In the genomic region with DNA sequence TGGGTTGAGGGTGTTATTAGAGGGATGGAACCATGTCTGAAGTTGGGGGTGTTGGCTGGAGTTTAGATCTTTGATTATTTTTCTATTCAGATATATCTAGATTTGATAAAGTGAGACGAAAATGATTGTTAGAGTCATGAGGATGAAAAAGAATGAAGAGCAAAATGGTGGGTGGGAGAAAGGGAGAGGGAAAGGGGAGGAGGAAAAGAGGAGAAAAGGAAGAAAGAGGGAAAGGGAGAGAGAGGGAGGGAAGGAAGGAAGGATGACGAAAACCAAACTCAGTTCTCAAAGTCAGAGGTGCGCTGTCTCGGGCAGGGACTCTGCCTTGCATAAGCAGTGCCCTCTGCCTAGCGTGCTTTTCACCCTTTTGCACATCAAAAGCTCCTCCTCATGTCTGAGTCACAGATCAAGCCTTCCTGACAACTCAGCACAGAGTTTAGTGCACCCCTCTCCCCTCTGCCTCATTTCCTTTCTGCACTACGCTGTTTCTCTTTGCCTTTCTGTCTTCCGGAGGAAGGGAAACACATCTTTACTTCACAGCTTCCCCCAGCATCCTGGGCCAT, we compare ENCODE assay signal across 1 cellular context.
TF ChIP-seq lines count a peak whose summit lies in the region.

No MANE protein-coding gene starts in this region.

TF ChIP-seq in HepG2, 621 proteins besides CTCF, POLR2A, EP300 and RAD21 (continued from another document and continues in another):
- TF ChIP-seq, protein P1, sequence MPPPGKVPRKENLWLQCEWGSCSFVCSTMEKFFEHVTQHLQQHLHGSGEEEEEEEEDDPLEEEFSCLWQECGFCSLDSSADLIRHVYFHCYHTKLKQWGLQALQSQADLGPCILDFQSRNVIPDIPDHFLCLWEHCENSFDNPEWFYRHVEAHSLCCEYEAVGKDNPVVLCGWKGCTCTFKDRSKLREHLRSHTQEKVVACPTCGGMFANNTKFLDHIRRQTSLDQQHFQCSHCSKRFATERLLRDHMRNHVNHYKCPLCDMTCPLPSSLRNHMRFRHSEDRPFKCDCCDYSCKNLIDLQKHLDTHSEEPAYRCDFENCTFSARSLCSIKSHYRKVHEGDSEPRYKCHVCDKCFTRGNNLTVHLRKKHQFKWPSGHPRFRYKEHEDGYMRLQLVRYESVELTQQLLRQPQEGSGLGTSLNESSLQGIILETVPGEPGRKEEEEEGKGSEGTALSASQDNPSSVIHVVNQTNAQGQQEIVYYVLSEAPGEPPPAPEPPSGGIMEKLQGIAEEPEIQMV (CRISPR knock-in tag; IDR thresholded peaks at IDR 0.05; ENCODE audit: low read depth): no peak
- TF ChIP-seq, protein P2, sequence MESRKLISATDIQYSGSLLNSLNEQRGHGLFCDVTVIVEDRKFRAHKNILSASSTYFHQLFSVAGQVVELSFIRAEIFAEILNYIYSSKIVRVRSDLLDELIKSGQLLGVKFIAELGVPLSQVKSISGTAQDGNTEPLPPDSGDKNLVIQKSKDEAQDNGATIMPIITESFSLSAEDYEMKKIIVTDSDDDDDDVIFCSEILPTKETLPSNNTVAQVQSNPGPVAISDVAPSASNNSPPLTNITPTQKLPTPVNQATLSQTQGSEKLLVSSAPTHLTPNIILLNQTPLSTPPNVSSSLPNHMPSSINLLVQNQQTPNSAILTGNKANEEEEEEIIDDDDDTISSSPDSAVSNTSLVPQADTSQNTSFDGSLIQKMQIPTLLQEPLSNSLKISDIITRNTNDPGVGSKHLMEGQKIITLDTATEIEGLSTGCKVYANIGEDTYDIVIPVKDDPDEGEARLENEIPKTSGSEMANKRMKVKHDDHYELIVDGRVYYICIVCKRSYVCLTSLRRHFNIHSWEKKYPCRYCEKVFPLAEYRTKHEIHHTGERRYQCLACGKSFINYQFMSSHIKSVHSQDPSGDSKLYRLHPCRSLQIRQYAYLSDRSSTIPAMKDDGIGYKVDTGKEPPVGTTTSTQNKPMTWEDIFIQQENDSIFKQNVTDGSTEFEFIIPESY (CRISPR knock-in tag; IDR thresholded peaks at IDR 0.05): 0 out of 2 replicates have a peak, but pooled peaks have one; percentile 25
- TF ChIP-seq, protein P3, sequence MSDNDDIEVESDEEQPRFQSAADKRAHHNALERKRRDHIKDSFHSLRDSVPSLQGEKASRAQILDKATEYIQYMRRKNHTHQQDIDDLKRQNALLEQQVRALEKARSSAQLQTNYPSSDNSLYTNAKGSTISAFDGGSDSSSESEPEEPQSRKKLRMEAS (IDR thresholded peaks at IDR 0.05): no peak
- TF ChIP-seq MLLT10 (CRISPR knock-in tag; IDR thresholded peaks at IDR 0.05): no peak
- no peak for TF ChIP-seq EZH2 (conservative IDR thresholded peaks at IDR 0.05; ENCODE audit: low read depth, low read length)
- no peak for TF ChIP-seq ZNF766 (CRISPR knock-in tag; IDR thresholded peaks at IDR 0.05; ENCODE audit: borderline replicate concordance)
- TF ChIP-seq ZNF383 (CRISPR knock-in tag; IDR thresholded peaks at IDR 0.05; ENCODE audit: borderline replicate concordance): no peak
- no peak for TF ChIP-seq KMT2B (CRISPR knock-in tag; IDR thresholded peaks at IDR 0.05)
- TF ChIP-seq, protein P4, sequence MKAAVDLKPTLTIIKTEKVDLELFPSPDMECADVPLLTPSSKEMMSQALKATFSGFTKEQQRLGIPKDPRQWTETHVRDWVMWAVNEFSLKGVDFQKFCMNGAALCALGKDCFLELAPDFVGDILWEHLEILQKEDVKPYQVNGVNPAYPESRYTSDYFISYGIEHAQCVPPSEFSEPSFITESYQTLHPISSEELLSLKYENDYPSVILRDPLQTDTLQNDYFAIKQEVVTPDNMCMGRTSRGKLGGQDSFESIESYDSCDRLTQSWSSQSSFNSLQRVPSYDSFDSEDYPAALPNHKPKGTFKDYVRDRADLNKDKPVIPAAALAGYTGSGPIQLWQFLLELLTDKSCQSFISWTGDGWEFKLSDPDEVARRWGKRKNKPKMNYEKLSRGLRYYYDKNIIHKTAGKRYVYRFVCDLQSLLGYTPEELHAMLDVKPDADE (CRISPR knock-in tag; IDR thresholded peaks at IDR 0.05): no peak
- no peak for TF ChIP-seq HNRNPH1 (optimal IDR thresholded peaks at IDR 0.05; ENCODE audit: low read depth, low read length)
- no peak for TF ChIP-seq MAZ (IDR thresholded peaks at IDR 0.05; ENCODE audit: borderline replicate concordance, low read depth, low read length)
- TF ChIP-seq MAZ (CRISPR knock-in tag; IDR thresholded peaks at IDR 0.05; ENCODE audit: low read depth): no peak
- TF ChIP-seq, protein P5, sequence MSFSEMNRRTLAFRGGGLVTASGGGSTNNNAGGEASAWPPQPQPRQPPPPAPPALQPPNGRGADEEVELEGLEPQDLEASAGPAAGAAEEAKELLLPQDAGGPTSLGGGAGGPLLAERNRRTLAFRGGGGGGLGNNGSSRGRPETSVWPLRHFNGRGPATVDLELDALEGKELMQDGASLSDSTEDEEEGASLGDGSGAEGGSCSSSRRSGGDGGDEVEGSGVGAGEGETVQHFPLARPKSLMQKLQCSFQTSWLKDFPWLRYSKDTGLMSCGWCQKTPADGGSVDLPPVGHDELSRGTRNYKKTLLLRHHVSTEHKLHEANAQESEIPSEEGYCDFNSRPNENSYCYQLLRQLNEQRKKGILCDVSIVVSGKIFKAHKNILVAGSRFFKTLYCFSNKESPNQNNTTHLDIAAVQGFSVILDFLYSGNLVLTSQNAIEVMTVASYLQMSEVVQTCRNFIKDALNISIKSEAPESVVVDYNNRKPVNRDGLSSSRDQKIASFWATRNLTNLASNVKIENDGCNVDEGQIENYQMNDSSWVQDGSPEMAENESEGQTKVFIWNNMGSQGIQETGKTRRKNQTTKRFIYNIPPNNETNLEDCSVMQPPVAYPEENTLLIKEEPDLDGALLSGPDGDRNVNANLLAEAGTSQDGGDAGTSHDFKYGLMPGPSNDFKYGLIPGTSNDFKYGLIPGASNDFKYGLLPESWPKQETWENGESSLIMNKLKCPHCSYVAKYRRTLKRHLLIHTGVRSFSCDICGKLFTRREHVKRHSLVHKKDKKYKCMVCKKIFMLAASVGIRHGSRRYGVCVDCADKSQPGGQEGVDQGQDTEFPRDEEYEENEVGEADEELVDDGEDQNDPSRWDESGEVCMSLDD (CRISPR knock-in tag; IDR thresholded peaks at IDR 0.05; ENCODE audit: borderline replicate concordance): no peak
- TF ChIP-seq MIXL1 (CRISPR knock-in tag; IDR thresholded peaks at IDR 0.05): no peak
- TF ChIP-seq KLF12 (CRISPR knock-in tag; IDR thresholded peaks at IDR 0.05; ENCODE audit: borderline replicate concordance): no peak
- TF ChIP-seq FOXA1 (IDR thresholded peaks at IDR 0.05): no peak
- no peak for TF ChIP-seq FOXA1 (CRISPR knock-in tag; IDR thresholded peaks at IDR 0.05)
- no peak for TF ChIP-seq NFE2L2 (IDR thresholded peaks at IDR 0.05; ENCODE audit: low read length)
- TF ChIP-seq, protein P6, sequence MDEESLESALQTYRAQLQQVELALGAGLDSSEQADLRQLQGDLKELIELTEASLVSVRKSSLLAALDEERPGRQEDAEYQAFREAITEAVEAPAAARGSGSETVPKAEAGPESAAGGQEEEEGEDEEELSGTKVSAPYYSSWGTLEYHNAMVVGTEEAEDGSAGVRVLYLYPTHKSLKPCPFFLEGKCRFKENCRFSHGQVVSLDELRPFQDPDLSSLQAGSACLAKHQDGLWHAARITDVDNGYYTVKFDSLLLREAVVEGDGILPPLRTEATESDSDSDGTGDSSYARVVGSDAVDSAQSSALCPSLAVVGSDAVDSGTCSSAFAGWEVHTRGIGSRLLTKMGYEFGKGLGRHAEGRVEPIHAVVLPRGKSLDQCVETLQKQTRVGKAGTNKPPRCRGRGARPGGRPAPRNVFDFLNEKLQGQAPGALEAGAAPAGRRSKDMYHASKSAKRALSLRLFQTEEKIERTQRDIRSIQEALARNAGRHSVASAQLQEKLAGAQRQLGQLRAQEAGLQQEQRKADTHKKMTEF (CRISPR knock-in tag; IDR thresholded peaks at IDR 0.05): 0 out of 2 replicates have a peak, but pooled peaks have one; percentile 27
- no peak for TF ChIP-seq MZF1 (CRISPR knock-in tag; IDR thresholded peaks at IDR 0.05; ENCODE audit: borderline replicate concordance)
- no peak for TF ChIP-seq ZNF530 (CRISPR knock-in tag; IDR thresholded peaks at IDR 0.05; ENCODE audit: low read depth)
- TF ChIP-seq, protein P7, sequence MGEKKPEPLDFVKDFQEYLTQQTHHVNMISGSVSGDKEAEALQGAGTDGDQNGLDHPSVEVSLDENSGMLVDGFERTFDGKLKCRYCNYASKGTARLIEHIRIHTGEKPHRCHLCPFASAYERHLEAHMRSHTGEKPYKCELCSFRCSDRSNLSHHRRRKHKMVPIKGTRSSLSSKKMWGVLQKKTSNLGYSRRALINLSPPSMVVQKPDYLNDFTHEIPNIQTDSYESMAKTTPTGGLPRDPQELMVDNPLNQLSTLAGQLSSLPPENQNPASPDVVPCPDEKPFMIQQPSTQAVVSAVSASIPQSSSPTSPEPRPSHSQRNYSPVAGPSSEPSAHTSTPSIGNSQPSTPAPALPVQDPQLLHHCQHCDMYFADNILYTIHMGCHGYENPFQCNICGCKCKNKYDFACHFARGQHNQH (CRISPR knock-in tag; IDR thresholded peaks at IDR 0.05): no peak
- TF ChIP-seq ZNF652 (CRISPR knock-in tag; IDR thresholded peaks at IDR 0.05; ENCODE audit: borderline replicate concordance, low read depth): no peak
- TF ChIP-seq GATAD1 (CRISPR knock-in tag; IDR thresholded peaks at IDR 0.05): no peak
- TF ChIP-seq, protein P8, sequence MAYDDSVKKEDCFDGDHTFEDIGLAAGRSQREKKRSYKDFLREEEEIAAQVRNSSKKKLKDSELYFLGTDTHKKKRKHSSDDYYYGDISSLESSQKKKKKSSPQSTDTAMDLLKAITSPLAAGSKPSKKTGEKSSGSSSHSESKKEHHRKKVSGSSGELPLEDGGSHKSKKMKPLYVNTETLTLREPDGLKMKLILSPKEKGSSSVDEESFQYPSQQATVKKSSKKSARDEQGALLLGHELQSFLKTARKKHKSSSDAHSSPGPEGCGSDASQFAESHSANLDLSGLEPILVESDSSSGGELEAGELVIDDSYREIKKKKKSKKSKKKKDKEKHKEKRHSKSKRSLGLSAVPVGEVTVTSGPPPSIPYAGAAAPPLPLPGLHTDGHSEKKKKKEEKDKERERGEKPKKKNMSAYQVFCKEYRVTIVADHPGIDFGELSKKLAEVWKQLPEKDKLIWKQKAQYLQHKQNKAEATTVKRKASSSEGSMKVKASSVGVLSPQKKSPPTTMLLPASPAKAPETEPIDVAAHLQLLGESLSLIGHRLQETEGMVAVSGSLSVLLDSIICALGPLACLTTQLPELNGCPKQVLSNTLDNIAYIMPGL (CRISPR knock-in tag; IDR thresholded peaks at IDR 0.05; ENCODE audit: borderline replicate concordance in 1 of 2, low read depth in 1 of 2): no peak
- no peak for TF ChIP-seq NBN (conservative IDR thresholded peaks at IDR 0.05)
- TF ChIP-seq, protein P9, sequence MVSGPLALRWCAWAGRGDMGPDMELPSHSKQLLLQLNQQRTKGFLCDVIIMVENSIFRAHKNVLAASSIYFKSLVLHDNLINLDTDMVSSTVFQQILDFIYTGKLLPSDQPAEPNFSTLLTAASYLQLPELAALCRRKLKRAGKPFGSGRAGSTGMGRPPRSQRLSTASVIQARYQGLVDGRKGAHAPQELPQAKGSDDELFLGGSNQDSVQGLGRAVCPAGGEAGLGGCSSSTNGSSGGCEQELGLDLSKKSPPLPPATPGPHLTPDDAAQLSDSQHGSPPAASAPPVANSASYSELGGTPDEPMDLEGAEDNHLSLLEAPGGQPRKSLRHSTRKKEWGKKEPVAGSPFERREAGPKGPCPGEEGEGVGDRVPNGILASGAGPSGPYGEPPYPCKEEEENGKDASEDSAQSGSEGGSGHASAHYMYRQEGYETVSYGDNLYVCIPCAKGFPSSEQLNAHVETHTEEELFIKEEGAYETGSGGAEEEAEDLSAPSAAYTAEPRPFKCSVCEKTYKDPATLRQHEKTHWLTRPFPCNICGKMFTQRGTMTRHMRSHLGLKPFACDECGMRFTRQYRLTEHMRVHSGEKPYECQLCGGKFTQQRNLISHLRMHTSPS (CRISPR knock-in tag; IDR thresholded peaks at IDR 0.05; ENCODE audit: low read depth): no peak
- 0 out of 2 replicates have a peak, but pooled peaks have one; percentile 31 for TF ChIP-seq ZNF878 (CRISPR knock-in tag; IDR thresholded peaks at IDR 0.05)
- no peak for TF ChIP-seq ZNF264 (CRISPR knock-in tag; IDR thresholded peaks at IDR 0.05)
- no peak for TF ChIP-seq AHR (CRISPR knock-in tag; IDR thresholded peaks at IDR 0.05)
- no peak for TF ChIP-seq MTF1 (CRISPR knock-in tag; IDR thresholded peaks at IDR 0.05)
- TF ChIP-seq ZNF550 (CRISPR knock-in tag; IDR thresholded peaks at IDR 0.05; ENCODE audit: borderline replicate concordance): no peak
- TF ChIP-seq, protein P10, sequence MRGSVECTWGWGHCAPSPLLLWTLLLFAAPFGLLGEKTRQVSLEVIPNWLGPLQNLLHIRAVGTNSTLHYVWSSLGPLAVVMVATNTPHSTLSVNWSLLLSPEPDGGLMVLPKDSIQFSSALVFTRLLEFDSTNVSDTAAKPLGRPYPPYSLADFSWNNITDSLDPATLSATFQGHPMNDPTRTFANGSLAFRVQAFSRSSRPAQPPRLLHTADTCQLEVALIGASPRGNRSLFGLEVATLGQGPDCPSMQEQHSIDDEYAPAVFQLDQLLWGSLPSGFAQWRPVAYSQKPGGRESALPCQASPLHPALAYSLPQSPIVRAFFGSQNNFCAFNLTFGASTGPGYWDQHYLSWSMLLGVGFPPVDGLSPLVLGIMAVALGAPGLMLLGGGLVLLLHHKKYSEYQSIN (CRISPR knock-in tag; IDR thresholded peaks at IDR 0.05; ENCODE audit: borderline replicate concordance): no peak
- no peak for TF ChIP-seq ZNF749 (CRISPR knock-in tag; IDR thresholded peaks at IDR 0.05; ENCODE audit: borderline replicate concordance)
- TF ChIP-seq, protein P11, sequence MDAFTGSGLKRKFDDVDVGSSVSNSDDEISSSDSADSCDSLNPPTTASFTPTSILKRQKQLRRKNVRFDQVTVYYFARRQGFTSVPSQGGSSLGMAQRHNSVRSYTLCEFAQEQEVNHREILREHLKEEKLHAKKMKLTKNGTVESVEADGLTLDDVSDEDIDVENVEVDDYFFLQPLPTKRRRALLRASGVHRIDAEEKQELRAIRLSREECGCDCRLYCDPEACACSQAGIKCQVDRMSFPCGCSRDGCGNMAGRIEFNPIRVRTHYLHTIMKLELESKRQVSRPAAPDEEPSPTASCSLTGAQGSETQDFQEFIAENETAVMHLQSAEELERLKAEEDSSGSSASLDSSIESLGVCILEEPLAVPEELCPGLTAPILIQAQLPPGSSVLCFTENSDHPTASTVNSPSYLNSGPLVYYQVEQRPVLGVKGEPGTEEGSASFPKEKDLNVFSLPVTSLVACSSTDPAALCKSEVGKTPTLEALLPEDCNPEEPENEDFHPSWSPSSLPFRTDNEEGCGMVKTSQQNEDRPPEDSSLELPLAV (CRISPR knock-in tag; conservative IDR thresholded peaks at IDR 0.05; ENCODE audit: low read depth): no peak
- TF ChIP-seq, protein P12, sequence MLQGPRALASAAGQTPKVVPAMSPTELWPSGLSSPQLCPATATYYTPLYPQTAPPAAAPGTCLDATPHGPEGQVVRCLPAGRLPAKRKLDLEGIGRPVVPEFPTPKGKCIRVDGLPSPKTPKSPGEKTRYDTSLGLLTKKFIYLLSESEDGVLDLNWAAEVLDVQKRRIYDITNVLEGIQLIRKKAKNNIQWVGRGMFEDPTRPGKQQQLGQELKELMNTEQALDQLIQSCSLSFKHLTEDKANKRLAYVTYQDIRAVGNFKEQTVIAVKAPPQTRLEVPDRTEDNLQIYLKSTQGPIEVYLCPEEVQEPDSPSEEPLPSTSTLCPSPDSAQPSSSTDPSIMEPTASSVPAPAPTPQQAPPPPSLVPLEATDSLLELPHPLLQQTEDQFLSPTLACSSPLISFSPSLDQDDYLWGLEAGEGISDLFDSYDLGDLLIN (CRISPR knock-in tag; IDR thresholded peaks at IDR 0.05; ENCODE audit: borderline replicate concordance): no peak
- no peak for TF ChIP-seq ZNF782 (CRISPR knock-in tag; IDR thresholded peaks at IDR 0.05; ENCODE audit: borderline replicate concordance)
- TF ChIP-seq ZNF251 (CRISPR knock-in tag; IDR thresholded peaks at IDR 0.05): no peak
